ENCODE assay signal across 8 cellular contexts in the genomic region with DNA sequence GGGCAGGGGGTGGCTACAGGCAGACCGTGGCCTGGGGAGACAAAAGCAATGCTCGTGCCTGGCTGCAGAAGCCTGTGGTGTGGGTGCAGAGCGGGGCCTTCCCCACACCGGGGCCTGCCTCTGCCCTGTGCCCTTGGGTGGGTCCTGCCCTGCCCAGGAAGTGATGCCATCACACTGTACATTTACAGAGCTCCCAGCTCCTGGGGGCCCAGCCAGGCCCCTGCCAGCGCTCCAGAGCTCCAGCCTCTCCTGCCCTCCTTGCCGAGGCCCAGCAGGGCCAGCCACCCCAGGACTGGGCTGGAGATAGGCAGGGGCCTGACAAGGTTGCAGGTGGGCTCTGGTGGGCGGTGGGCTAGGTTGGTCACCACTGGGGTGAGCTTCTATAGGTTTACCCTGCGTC. TPM values are rescaled to one million over a fixed set of nuclear protein-coding genes. Genes with fewer than 3 reads are reported as not detected.
DNase-seq lines count a peak whose midpoint lies in the region; FAIRE-seq and TF ChIP-seq lines count a peak whose summit lies in the region.

No MANE protein-coding gene starts in this region.

- no peaks in the 10 kb centered on the region for H3K27me3 ChIP-seq in GM06990 (replicated peaks; ENCODE audit: control insufficient read depth, insufficient read depth, low read length)
- no peaks in the 10 kb centered on the region for H3K27me3 ChIP-seq in NT2/D1 (ENCODE audit: insufficient read depth, insufficient read length)
- no peaks in the 10 kb centered on the region for H3K27me3 ChIP-seq in H1 (replicated peaks in 1 of 4; ENCODE audit: control insufficient read depth in 3 of 4, extremely low read depth in 1 of 4, insufficient read depth in 3 of 4, low read length in 3 of 4)
- H3K27me3 ChIP-seq in parathyroid adenoma (ENCODE audit: control insufficient read depth, insufficient read depth, low read length) = no peaks in the 10 kb centered on the region

- no peak for FAIRE-seq in H1 (lab: Jason Lieb, UNC)

- POLR2A ChIA-PET in H1 (lab: Charles Lee; ENCODE audit: partially characterized antibody) = interaction anchor here (0.6 to 1.2 kb wide), 3 partner anchors 13 to 156 kb away, joined by 3 read pairs; no protein-coding TSS in a partner anchor

- TF ChIP-seq EP300 in H1 (IDR thresholded peaks at IDR 0.05; ENCODE audit: borderline replicate concordance in 1 of 2, low read depth in 2 of 2, low read length in 2 of 2) = no peak

- no peak overlapping the region for H2BK15ac ChIP-seq in H1 (ENCODE audit: low read length)

- H2BK20ac ChIP-seq in H1 (ENCODE audit: low read length) = no peak overlapping the region

- no peak overlapping the region; the same call in 1 of the 2 replicates for H2AFZ ChIP-seq in H1 (ENCODE audit: low read length)
- peak overlapping the region; percentile 89 for H2AFZ ChIP-seq in parathyroid adenoma

- no peaks in the 10 kb centered on the region for H4K20me1 ChIP-seq in H1 (replicated peaks in 1 of 2; ENCODE audit: control insufficient read depth in 1 of 2, insufficient read depth in 2 of 2, low read length in 2 of 2)

- H3K79me1 ChIP-seq in H1 (ENCODE audit: low read depth, low read length) = no peaks in the 10 kb centered on the region

- H3K4me1 ChIP-seq in NT2/D1 (ENCODE audit: insufficient read depth, insufficient read length) = peaks cover 19% of the 10 kb centered on the region
- peaks cover 0 to 14% (median 6%) of the 10 kb centered on the region in 4 experiments; a peak in 5 of 7 replicates for H3K4me1 ChIP-seq in H1 (replicated peaks in 1 of 4; ENCODE audit: control insufficient read depth in 3 of 4, insufficient read depth in 4 of 4, low read length in 3 of 4)
- peaks cover 6% of the 10 kb centered on the region for H3K4me1 ChIP-seq in parathyroid adenoma

- no peaks in the 10 kb centered on the region; the same call in 1 of the 2 replicates for H3K23me2 ChIP-seq in H1 (ENCODE audit: low read depth, low read length)

- no peak overlapping the region; the same call in 1 of the 2 replicates for H2BK5ac ChIP-seq in H1 (ENCODE audit: low read depth, low read length)

- no peak overlapping the region for H3K14ac ChIP-seq in H1 (ENCODE audit: insufficient read length)

- no peak overlapping the region for H3K56ac ChIP-seq in H1 (replicated peaks; ENCODE audit: insufficient read length, low read depth, low read length)

- H2BK12ac ChIP-seq in H1 (ENCODE audit: low read depth, low read length) = no peak overlapping the region

- 71% methylated on average over 8 of the region's 8 CpGs; no CpG with 5 or more reads in 1 of the 2 experiments for WGBS in H1 (ENCODE audit: extremely low coverage in 1 of 2, insufficient coverage in 1 of 2, insufficient read length in 1 of 2, insufficient replicate concordance in 2 of 2, low coverage in 1 of 2, low lambda C conversion rate in 2 of 2, missing lambda C conversion rate in 1 of 2), 2 experiments

- H4K5ac ChIP-seq in H1 (ENCODE audit: insufficient read length, low read depth, low read length) = no peak overlapping the region

- H3K23ac ChIP-seq in H1 (ENCODE audit: insufficient read length) = no peak overlapping the region

- H3K9ac ChIP-seq in NT2/D1 (ENCODE audit: insufficient read length, low read depth) (peak overlapping the region; percentile 63), H1 (replicated peaks in 1 of 4; ENCODE audit: extremely low read depth in 1 of 4, low read depth in 3 of 4, low read length in 3 of 4) (no peak overlapping the region), parathyroid adenoma (no peak overlapping the region)

- TF ChIP-seq RAD21 in H1 (IDR thresholded peaks at IDR 0.05 in 1 of 2, conservative IDR thresholded peaks at IDR 0.05 in 1 of 2; ENCODE audit: low read depth in 2 of 2, low read length in 2 of 2) = no peak

- H3K9me3 ChIP-seq in NT2/D1 (ENCODE audit: insufficient read depth, low read length) = peaks cover 24% of the 10 kb centered on the region
- H3K9me3 ChIP-seq in H1 (ENCODE audit: insufficient read depth in 2 of 2, low read depth in 1 of 2, low read length in 1 of 2) = peaks cover 0 to 9% of the 10 kb centered on the region in 2 experiments; a peak in 2 of 4 replicates
- H3K9me3 ChIP-seq in parathyroid adenoma (ENCODE audit: control insufficient read depth, low read length) = no peaks in the 10 kb centered on the region

- peak overlapping the region; percentile 54 to 92 for H3K4me2 ChIP-seq in H1 (ENCODE audit: insufficient read depth in 1 of 2, low read depth in 2 of 2, low read length in 2 of 2)
- peak overlapping the region; percentile 76 for H3K4me2 ChIP-seq in parathyroid adenoma (ENCODE audit: low read length)

- H2AK5ac ChIP-seq in H1 (ENCODE audit: low read depth, low read length) = no peak overlapping the region

- H2BK120ac ChIP-seq in H1 (replicated peaks; ENCODE audit: low read depth, low read length) = no peak overlapping the region

- H3K4me3 ChIP-seq in GM06990 (replicated peaks; ENCODE audit: low read depth, low read length) = peak overlapping the region; percentile 62
- peak overlapping the region; percentile 74 for H3K4me3 ChIP-seq in NT2/D1 (ENCODE audit: insufficient read length, low read depth)
- peak overlapping the region; percentile 11 to 58 (median 33); a peak in 6 of 8 replicates for H3K4me3 ChIP-seq in H1 (ENCODE audit: extremely low read depth in 1 of 4, insufficient read depth in 2 of 4, low read depth in 3 of 4, low read length in 4 of 4)
- H3K4me3 ChIP-seq in parathyroid adenoma (ENCODE audit: low read depth, low read length) = peak overlapping the region; percentile 41

- no peak for TF ChIP-seq POLR2A in H1 (IDR thresholded peaks at IDR 0.05; ENCODE audit: control extremely low read depth in 1 of 2, low read depth in 2 of 2, low read length in 2 of 2)

- no peak for DNase-seq in GM06990 (ENCODE audit: extremely low read depth, insufficient read length)
- no peak for DNase-seq in NT2/D1 (ENCODE audit: low read depth, low spot score)
- no peak for DNase-seq in H1 (ENCODE audit: low read depth in 1 of 2, low spot score in 2 of 2)
- no peak for DNase-seq in SHP77 treated with DMSO at 0.1 percent for 48 hours (lab: John Stamatoyannopoulos, UW)
- DNase-seq in NCI-H2107 (lab: John Stamatoyannopoulos, UW) = no peak
- DNase-seq in DMS114 treated with DMSO at 0.1 percent for 48 hours (lab: John Stamatoyannopoulos, UW; ENCODE audit: unreplicated experiment) = no peak
- DNase-seq in kidney tubule cell (ENCODE audit: low spot score) = no peak

- H3K4ac ChIP-seq in H1 (replicated peaks; ENCODE audit: insufficient read length, low read depth, low read length) = no peak overlapping the region

- no peaks in the 10 kb centered on the region for H3K79me2 ChIP-seq in H1 (ENCODE audit: control insufficient read depth in 1 of 2, insufficient read depth in 2 of 2, low read length in 2 of 2)
- no peaks in the 10 kb centered on the region for H3K79me2 ChIP-seq in parathyroid adenoma

- no peak overlapping the region for H3K18ac ChIP-seq in H1 (ENCODE audit: extremely low read depth, low read length)

- peak overlapping the region; percentile 73 for H4K91ac ChIP-seq in H1 (replicated peaks; ENCODE audit: insufficient read length, low read length)

- no peaks in the 10 kb centered on the region for H3K36me3 ChIP-seq in GM06990 (ENCODE audit: control insufficient read depth, insufficient read depth, low read length)
- no peaks in the 10 kb centered on the region for H3K36me3 ChIP-seq in NT2/D1 (ENCODE audit: insufficient read depth, insufficient read length, low read length)
- H3K36me3 ChIP-seq in H1 (ENCODE audit: control insufficient read depth in 2 of 4, insufficient read depth in 4 of 4, low read length in 3 of 4) = no peaks in the 10 kb centered on the region
- no peaks in the 10 kb centered on the region for H3K36me3 ChIP-seq in parathyroid adenoma (ENCODE audit: control insufficient read depth, insufficient read depth, low read length)

- CTCF ChIA-PET in H1 (lab: Charles Lee; ENCODE audit: partially characterized antibody) = interaction anchor here (0.6 to 1.6 kb wide), 5 partner anchors 13 to 125 kb away, joined by 3 to 7 read pairs (median 3); no protein-coding TSS in a partner anchor

- H4K8ac ChIP-seq in H1 (ENCODE audit: extremely low read depth, insufficient read depth, low read length) = peak overlapping the region; percentile 59; the same call in 1 of the 2 replicates

- TF ChIP-seq CTCF in GM06990 (IDR thresholded peaks at IDR 0.05; ENCODE audit: insufficient read depth, low read length, poor library complexity, severe bottlenecking) (no peak), H1 (IDR thresholded peaks at IDR 0.05; ENCODE audit: control extremely low read depth in 1 of 3, insufficient read depth in 1 of 3, low read depth in 1 of 3, low read length in 3 of 3) (no peak), parathyroid adenoma (IDR thresholded peaks at IDR 0.05) (no peak)

- H3K27ac ChIP-seq in H1 (ENCODE audit: low read depth, low read length) = no peak overlapping the region; the same call in 1 of the 2 replicates
- H3K27ac ChIP-seq in parathyroid adenoma = no peak overlapping the region

TF ChIP-seq in H1, 55 proteins besides CTCF, POLR2A, EP300 and RAD21 (continues in another document):
- TF ChIP-seq TAF7 (optimal IDR thresholded peaks at IDR 0.05; ENCODE audit: borderline replicate concordance, low read depth, low read length) = no peak
- no peak for TF ChIP-seq SRF (IDR thresholded peaks at IDR 0.05; ENCODE audit: low read depth, low read length)
- no peak for TF ChIP-seq KDM1A (IDR thresholded peaks at IDR 0.05; ENCODE audit: borderline replicate concordance, low read length)
- TF ChIP-seq BCL11A (IDR thresholded peaks at IDR 0.05; ENCODE audit: low read depth in 2 of 2, low read length in 2 of 2) = no peak
- no peak for TF ChIP-seq BACH1 (IDR thresholded peaks at IDR 0.05; ENCODE audit: low read length)

RNA-seq across cellular contexts. Expression of a gene that starts 40.2 kb away (rescaled TPM):
- total RNA-seq in H1 (2021; fragmentation: NEBNext Ultra II Directional; extraction: Animal tissue kit (Norgen Biotek cat#: 25700)) = 0.02 and 0.31 TPM in 2 replicates
- polyA plus RNA-seq in H1 (2011; rRNA removed) = 0.03 and 0.44 TPM in 2 replicates
- polyA plus RNA-seq in H1 (2011; cell fraction: cytosol; rRNA removed) = 0.03 TPM
- polyA plus RNA-seq in H1 (2011; cell fraction: nucleus; rRNA removed) = 0.10 TPM
- polyA plus RNA-seq in H1 (2012, experiment 1 of 2) = 0.01 to 0.09 TPM (median 0.03 TPM) in 4 replicates
- 0.01 TPM for polyA plus RNA-seq in H1 (2012, experiment 2 of 2)
- 0.02 TPM for polyA plus RNA-seq in H1 (2013, experiment 1 of 2)
- polyA plus RNA-seq in H1 (2013, experiment 2 of 2) = 0.02 TPM
- 0.02 and 0.03 TPM in 2 replicates for polyA minus RNA-seq in H1 (2011; rRNA and poly(A)+ RNA removed)
- not detected for polyA minus RNA-seq in H1 (2011; cell fraction: cytosol; rRNA and poly(A)+ RNA removed)
- polyA minus RNA-seq in H1 (2011; cell fraction: nucleus; rRNA and poly(A)+ RNA removed) = 0.10 TPM

RNA-seq across cellular contexts. Expression of a gene that starts 46.4 kb away (rescaled TPM):
- 23.7 and 28.1 TPM in 2 replicates for total RNA-seq in H1 (2021; fragmentation: NEBNext Ultra II Directional; extraction: Animal tissue kit (Norgen Biotek cat#: 25700))
- polyA plus RNA-seq in H1 (2011; rRNA removed) = 34.7 and 43.8 TPM in 2 replicates
- 27.0 TPM for polyA plus RNA-seq in H1 (2011; cell fraction: cytosol; rRNA removed)
- polyA plus RNA-seq in H1 (2011; cell fraction: nucleus; rRNA removed) = 37.5 TPM
- 17.1 to 27.7 TPM (median 23.6 TPM) in 4 replicates for polyA plus RNA-seq in H1 (2012, experiment 1 of 2)
- 15.2 TPM for polyA plus RNA-seq in H1 (2012, experiment 2 of 2)
- 9.5 TPM for polyA plus RNA-seq in H1 (2013, experiment 1 of 2)
- 8.9 TPM for polyA plus RNA-seq in H1 (2013, experiment 2 of 2)
- 15.8 and 29.8 TPM in 2 replicates for polyA minus RNA-seq in H1 (2011; rRNA and poly(A)+ RNA removed)
- 16.5 TPM for polyA minus RNA-seq in H1 (2011; cell fraction: cytosol; rRNA and poly(A)+ RNA removed)
- polyA minus RNA-seq in H1 (2011; cell fraction: nucleus; rRNA and poly(A)+ RNA removed) = 31.6 TPM
